ENCODE assay signal across 17 cellular contexts in genomic region chr2:116467243-116467642, GRCh38.
"Had no signal": no experiment of that assay in that cellular context is flagged by ENCODE, and none has a peak within 500 bp of the region (broad histone marks: within the 10 kb centered on the region; RNA-seq: fewer than 3 reads in every experiment).

No MANE protein-coding gene starts in this region.

- H3K27me3 Mint-ChIP-seq: naive B cell had no signal

- H3K36me3 ChIP-seq: esophagus muscularis mucosa, neutrophil, stomach, thoracic aorta had no signal

- H3K9me3 ChIP-seq: neutrophil, thoracic aorta had no signal

- H3K4me3 ChIP-seq: dorsolateral prefrontal cortex, esophagus muscularis mucosa, lung, skin epidermis, stomach, thoracic aorta had no signal

- H3K27ac ChIP-seq: dorsolateral prefrontal cortex, esophagus muscularis mucosa, neutrophil, skin epidermis, stomach, thoracic aorta had no signal

- H3K4me3 Mint-ChIP-seq: immature natural killer cell, naive B cell had no signal

- ATAC-seq: activated naive CD4-positive, alpha-beta T cell treated with anti-CD3 and anti-CD28 coated beads, Interleukin-2, amount 50 U/mL, for 72 hours had no signal

- H3K4me1 Mint-ChIP-seq: immature natural killer cell, naive B cell had no signal

- H3K27me3 ChIP-seq: dorsolateral prefrontal cortex, esophagus muscularis mucosa, neutrophil, stomach had no signal

- H3K27ac Mint-ChIP-seq: activated naive CD4-positive, alpha-beta T cell treated with anti-CD3 and anti-CD28 coated beads, Interleukin-2, amount 50 U/mL, for 72 hours; immature natural killer cell; naive B cell had no signal

- H3K36me3 Mint-ChIP-seq: naive B cell had no signal

- H3K4me1 ChIP-seq: esophagus muscularis mucosa, stomach had no signal

- DNase-seq: activated CD4-positive, CD25-positive, alpha-beta regulatory T cell; activated effector memory CD4-positive, alpha-beta T cell treated with Interleukin-2 at 50 U/mL for 16 hours; amniotic stem cell; dorsolateral prefrontal cortex; foreskin fibroblast; glutamatergic neuron; immature natural killer cell; midbrain; naive B cell; posterior cingulate gyrus; stomach had no signal
